In genomic region chr2:25842155-25842554, GRCh38 we compare ENCODE assay signal across 17 cellular contexts. TPM values are rescaled to one million over a fixed set of nuclear protein-coding genes. Genes with fewer than 3 reads are reported as not detected.
DNase-seq lines count a peak whose midpoint lies in the region; ATAC-seq, FAIRE-seq and TF ChIP-seq lines count a peak whose summit lies in the region.
"Had no signal": no experiment of that assay in that cellular context is flagged by ENCODE, and none has a peak within 500 bp of the region (broad histone marks: within the 10 kb centered on the region; RNA-seq: fewer than 3 reads in every experiment).

No MANE protein-coding gene starts in this region.

- no peaks in the 10 kb centered on the region for H3K27me3 Mint-ChIP-seq in osteocyte (ENCODE audit: unreplicated experiment)

- H3K9ac ChIP-seq in endothelial cell of umbilical vein (replicated peaks; ENCODE audit: extremely low read depth, insufficient read depth, low read length): no peak overlapping the region
- H3K9ac ChIP-seq: BLaER1, GM23248 had no signal

- CTCF ChIA-PET in endothelial cell of umbilical vein (lab: Charles Lee): interaction anchor here (1.1 to 1.2 kb wide), 2 partner anchors 9 to 177 kb away, joined by 3 to 8 read pairs; no protein-coding TSS in a partner anchor

- H3K36me3 ChIP-seq in endothelial cell of umbilical vein (ENCODE audit: control insufficient read depth in 2 of 2, extremely low read depth in 1 of 2, insufficient read depth in 2 of 2, low read length in 2 of 2): peaks cover 2 to 5% of the 10 kb centered on the region in 2 experiments
- H3K36me3 ChIP-seq in heart right ventricle: peaks cover 0 to 62% (median 13%) of the 10 kb centered on the region in 9 donors

- no peak overlapping the region for H3K27ac ChIP-seq in endothelial cell of umbilical vein (ENCODE audit: insufficient read depth, low read depth, low read length)
- no peak overlapping the region for H3K27ac ChIP-seq in heart right ventricle
- H3K27ac ChIP-seq: BLaER1, GM23248, HL-60 had no signal

- TF ChIP-seq POLR2A in endothelial cell of umbilical vein (IDR thresholded peaks at IDR 0.05; ENCODE audit: low read depth, low read length): no peak

- no peak overlapping the region for H3K27ac Mint-ChIP-seq in osteocyte (ENCODE audit: unreplicated experiment)
- H3K27ac Mint-ChIP-seq: CD8-positive, alpha-beta T cell had no signal

- peak; percentile 48 for DNase-seq in DMS53 (lab: John Stamatoyannopoulos, UW)
- DNase-seq in LNCaP clone FGC (ENCODE audit: low read depth): peak; percentile 40
- DNase-seq in endothelial cell of umbilical vein (ENCODE audit: low read depth, low spot score): no peak
- no peak for DNase-seq in osteocyte (ENCODE audit: extremely low spot score, unreplicated experiment)
- no peak for DNase-seq in heart right ventricle
- DNase-seq: AML-193; Calu3; CD8-positive, alpha-beta T cell; GDM1; GM23248 had no signal

- no TSS peak for BruUV-seq in endothelial cell of umbilical vein (replicated peaks; lab: Mats Ljungman, UMichigan)

- no peak for FAIRE-seq in endothelial cell of umbilical vein (lab: Jason Lieb, UNC)
- FAIRE-seq: A204.1, GM12892, GM18507 had no signal

- H4K20me1 ChIP-seq in endothelial cell of umbilical vein (replicated peaks; ENCODE audit: control insufficient read depth, extremely low read depth, insufficient read depth, low read length): peaks cover 2% of the 10 kb centered on the region

- no peaks in the 10 kb centered on the region for H3K9me1 ChIP-seq in endothelial cell of umbilical vein (replicated peaks; ENCODE audit: control insufficient read depth, extremely low read depth, insufficient read depth, low read length)

- H3K4me2 ChIP-seq in endothelial cell of umbilical vein (ENCODE audit: insufficient read depth, low read length): no peak overlapping the region
- H3K4me2 ChIP-seq: BLaER1 had no signal

- TF ChIP-seq CTCF in LNCaP clone FGC (IDR thresholded peaks at IDR 0.05; ENCODE audit: control insufficient read depth, extremely low read depth, insufficient read depth) (no peak), endothelial cell of umbilical vein (IDR thresholded peaks at IDR 0.05; ENCODE audit: extremely low read depth in 1 of 2, insufficient read depth in 1 of 2, low read depth in 1 of 2, low read length in 2 of 2) (no peak), osteocyte (IDR thresholded peaks at IDR 0.05) (no peak), heart right ventricle (IDR thresholded peaks at IDR 0.05) (no peak)

- no peak overlapping the region for H2AFZ ChIP-seq in endothelial cell of umbilical vein (ENCODE audit: low read depth, low read length)
- H2AFZ ChIP-seq: GM23248 had no signal

- POLR2A ChIA-PET in endothelial cell of umbilical vein (lab: Charles Lee): no interaction called here

- peaks cover 11% of the 10 kb centered on the region for H3K36me3 Mint-ChIP-seq in osteocyte (ENCODE audit: unreplicated experiment)

- 96 to 100% methylated on average over 1 of the region's 1 CpG for WGBS in heart right ventricle, 2 donors

- dilution Hi-C loops in endothelial cell of umbilical vein (cut with MboI; ENCODE audit: extremely low pct_ligation_motif_present, low sequenced_read_pairs): no loop called here

- H3K4me3 ChIP-seq in LNCaP clone FGC (ENCODE audit: low read depth, low read length) (no peak overlapping the region), endothelial cell of umbilical vein (replicated peaks in 1 of 3; ENCODE audit: insufficient read depth in 1 of 3, low read depth in 1 of 3, low read length in 3 of 3) (no peak overlapping the region), heart right ventricle (no peak overlapping the region)
- H3K4me3 ChIP-seq: BLaER1, GM23248, HAP-1 had no signal

- ATAC-seq in heart right ventricle (no peak), HG02610 (IDR thresholded peaks at IDR 0.05; ENCODE audit: unreplicated experiment) (no peak)
- ATAC-seq: CD8-positive, alpha-beta T cell had no signal

- H3K4me1 ChIP-seq in endothelial cell of umbilical vein (ENCODE audit: control insufficient read depth, extremely low read depth, insufficient read depth, low read length) (no peaks in the 10 kb centered on the region), heart right ventricle (peaks cover 0 to 5% (median 0%) of the 10 kb centered on the region in 9 donors)
- H3K4me1 ChIP-seq: BLaER1, HAP-1 had no signal

- H3K9me3 Mint-ChIP-seq in osteocyte (ENCODE audit: unreplicated experiment): no peaks in the 10 kb centered on the region

- H3K4me1 Mint-ChIP-seq in osteocyte (ENCODE audit: unreplicated experiment): peaks cover 2% of the 10 kb centered on the region

- intact Hi-C loops in endothelial cell of umbilical vein (cut with micrococcal nuclease): no loop called here
- intact Hi-C loops in heart right ventricle (cut with DNase I): no loop called here

- no peaks in the 10 kb centered on the region for H3K9me3 ChIP-seq in endothelial cell of umbilical vein (replicated peaks; ENCODE audit: control insufficient read depth, insufficient read depth, low read length)
- H3K9me3 ChIP-seq in heart right ventricle: no peaks in the 10 kb centered on the region
- H3K9me3 ChIP-seq: HAP-1 had no signal

- H3K79me2 ChIP-seq in endothelial cell of umbilical vein (ENCODE audit: control insufficient read depth, insufficient read depth, low read length): peaks cover 26% of the 10 kb centered on the region

- H3K27me3 ChIP-seq in endothelial cell of umbilical vein (ENCODE audit: control insufficient read depth in 2 of 2, insufficient read depth in 2 of 2, low read length in 2 of 2) (no peaks in the 10 kb centered on the region), heart right ventricle (no peaks in the 10 kb centered on the region)
- H3K27me3 ChIP-seq: BLaER1 had no signal

- H3K4me3 Mint-ChIP-seq in osteocyte (ENCODE audit: unreplicated experiment): no peak overlapping the region
- H3K4me3 Mint-ChIP-seq: CD8-positive, alpha-beta T cell had no signal

TF ChIP-seq in endothelial cell of umbilical vein, 7 proteins besides CTCF, POLR2A, EP300 and RAD21:
- TF ChIP-seq GATA2 (IDR thresholded peaks at IDR 0.05; ENCODE audit: insufficient read depth, insufficient read length, low read depth, low read length): no peak
- TF ChIP-seq FOS (IDR thresholded peaks at IDR 0.05; ENCODE audit: borderline replicate concordance, insufficient read depth, low read length): peak; percentile 14
TF ChIP-seq in endothelial cell of umbilical vein: peak in this region for 1.

RNA-seq across cellular contexts. Expression of gene ASXL2, which starts 36.1 kb away (rescaled TPM):
- 30.6 and 33.8 TPM in 2 replicates for total RNA-seq in endothelial cell of umbilical vein
- 5.2 and 6.1 TPM in 2 replicates for polyA plus RNA-seq in endothelial cell of umbilical vein
- polyA plus RNA-seq in endothelial cell of umbilical vein (2011; cell fraction: cytosol; rRNA removed): 7.0 and 7.3 TPM in 2 replicates
- 15.2 and 16.0 TPM in 2 replicates for polyA plus RNA-seq in endothelial cell of umbilical vein (2011; cell fraction: nucleus; rRNA removed)
- polyA plus RNA-seq in endothelial cell of umbilical vein (2012): 14.5 and 16.9 TPM in 2 replicates
- 18.7 and 20.8 TPM in 2 replicates for polyA minus RNA-seq in endothelial cell of umbilical vein
- 14.2 TPM for polyA minus RNA-seq in endothelial cell of umbilical vein (2011; cell fraction: cytosol; rRNA and poly(A)+ RNA removed)
- 19.4 and 27.7 TPM in 2 replicates for polyA minus RNA-seq in endothelial cell of umbilical vein (2011; cell fraction: nucleus; rRNA and poly(A)+ RNA removed)
- 32.7 and 34.0 TPM in 2 replicates for total RNA-seq in osteocyte
- 10 to 100 TPM; 19.6 to 34.0 (median 28.9) TPM for total RNA-seq in heart right ventricle
- polyA plus RNA-seq in heart right ventricle: 1 to 10 TPM; 1.8 to 2.0 TPM

Comparison
In these comparisons a context has a peak if more than half of its experiments do, and no peak if none do; other contexts are left out.
1. DNase-seq: peak in DMS53 (single experiment) and LNCaP clone FGC (single experiment); none in endothelial cell of umbilical vein (single experiment), osteocyte (single experiment) and heart right ventricle (0 of 2).